20 cellular contexts compared by ENCODE assay signal in the genomic region with DNA sequence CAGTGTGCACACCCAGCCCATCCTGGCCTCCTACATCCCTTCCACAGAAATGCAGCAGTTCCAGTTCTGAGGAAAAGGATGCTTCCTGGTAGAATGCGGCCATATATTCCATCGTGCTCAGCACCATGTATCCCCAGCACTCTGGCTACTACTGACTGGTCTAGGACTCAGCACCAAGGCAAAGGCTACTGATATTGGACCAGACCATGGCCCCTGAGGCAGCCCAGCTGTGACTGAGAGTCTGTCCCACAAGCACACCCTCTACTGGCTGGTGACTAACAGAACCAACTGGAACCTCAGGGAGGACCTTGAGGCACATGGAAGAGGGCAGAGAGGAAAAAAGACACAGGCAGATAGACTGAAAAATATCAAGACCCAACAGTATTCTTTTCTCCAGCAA. TPM values are rescaled to one million over a fixed set of nuclear protein-coding genes. Genes with fewer than 3 reads are reported as not detected.
A peak's percentile ranks its signal among the peaks of the same experiment; 100 is the strongest.
DNase-seq lines count a peak whose midpoint lies in the region; TF ChIP-seq lines count a peak whose summit lies in the region.
"Had no signal": no experiment of that assay in that cellular context is flagged by ENCODE, and none has a peak within 500 bp of the region (broad histone marks: within the 10 kb centered on the region; RNA-seq: fewer than 3 reads in every experiment).

No MANE protein-coding gene starts in this region.

- no peaks in the 10 kb centered on the region for H3K9me3 Mint-ChIP-seq in activated naive CD4-positive, alpha-beta T cell treated with anti-CD3 and anti-CD28 coated beads, Interleukin-2, amount 50 U/mL, for 24 hours
- H3K9me3 Mint-ChIP-seq in activated naive CD4-positive, alpha-beta T cell treated with anti-CD3 and anti-CD28 coated beads for 36 hours: no peaks in the 10 kb centered on the region
- no peaks in the 10 kb centered on the region for H3K9me3 Mint-ChIP-seq in neural progenitor cell
- H3K9me3 Mint-ChIP-seq: activated CD8-positive, alpha-beta T cell treated with anti-CD3 and anti-CD28 coated beads for 36 hours; CD8-positive, alpha-beta memory T cell; T-cell had no signal

- H3K4me2 ChIP-seq in OCI-LY7 (ENCODE audit: low read length) (no peak overlapping the region), neural progenitor cell (no peak overlapping the region)

- no peak overlapping the region for H3K4me3 ChIP-seq in OCI-LY7 (ENCODE audit: low read depth, low read length, poor library complexity, severe bottlenecking)
- H3K4me3 ChIP-seq in epithelial cell of esophagus (ENCODE audit: low read length): no peak overlapping the region
- no peak overlapping the region for H3K4me3 ChIP-seq in neural progenitor cell
- H3K4me3 ChIP-seq: breast epithelium had no signal

- no peak overlapping the region for H3K4me3 Mint-ChIP-seq in activated naive CD4-positive, alpha-beta T cell treated with anti-CD3 and anti-CD28 coated beads, Interleukin-2, amount 50 U/mL, for 24 hours
- no peak overlapping the region for H3K4me3 Mint-ChIP-seq in activated naive CD4-positive, alpha-beta T cell treated with anti-CD3 and anti-CD28 coated beads for 36 hours
- H3K4me3 Mint-ChIP-seq in neural progenitor cell: no peak overlapping the region
- H3K4me3 Mint-ChIP-seq: activated CD8-positive, alpha-beta T cell treated with anti-CD3 and anti-CD28 coated beads for 36 hours; T-cell had no signal

- BruUV-seq in OCI-LY7 (replicated peaks; lab: Mats Ljungman, UMichigan): no TSS peak

- H3K36me3 Mint-ChIP-seq in activated naive CD4-positive, alpha-beta T cell treated with anti-CD3 and anti-CD28 coated beads, Interleukin-2, amount 50 U/mL, for 24 hours: peaks cover 29% of the 10 kb centered on the region
- H3K36me3 Mint-ChIP-seq in activated naive CD4-positive, alpha-beta T cell treated with anti-CD3 and anti-CD28 coated beads for 36 hours (ENCODE audit: low read depth): peaks cover 39% of the 10 kb centered on the region
- H3K36me3 Mint-ChIP-seq in neural progenitor cell: peaks cover 26% of the 10 kb centered on the region

- no peaks in the 10 kb centered on the region for H3K27me3 Mint-ChIP-seq in activated naive CD4-positive, alpha-beta T cell treated with anti-CD3 and anti-CD28 coated beads, Interleukin-2, amount 50 U/mL, for 24 hours
- H3K27me3 Mint-ChIP-seq in activated naive CD4-positive, alpha-beta T cell treated with anti-CD3 and anti-CD28 coated beads for 36 hours (ENCODE audit: low read depth): no peaks in the 10 kb centered on the region
- peaks cover 7% of the 10 kb centered on the region for H3K27me3 Mint-ChIP-seq in neural progenitor cell (ENCODE audit: insufficient read depth, low read depth)
- H3K27me3 Mint-ChIP-seq: activated CD8-positive, alpha-beta T cell treated with anti-CD3 and anti-CD28 coated beads for 36 hours; T-cell had no signal

- no peak overlapping the region for H3K9ac ChIP-seq in neural progenitor cell

- H3K4me1 ChIP-seq in OCI-LY7 (ENCODE audit: insufficient read depth, low read length, poor library complexity, severe bottlenecking) (no peaks in the 10 kb centered on the region), neural progenitor cell (no peaks in the 10 kb centered on the region)
- H3K4me1 ChIP-seq: breast epithelium had no signal

- DNase-seq in activated naive CD4-positive, alpha-beta T cell treated with anti-CD3 and anti-CD28 coated beads for 36 hours: no peak
- DNase-seq in OCI-LY7 (ENCODE audit: low spot score) (no peak), epithelial cell of esophagus (ENCODE audit: low read depth) (peak; percentile 46), neural progenitor cell (ENCODE audit: low spot score) (no peak), substantia nigra (lab: John Stamatoyannopoulos, UW) (no peak), NCI-H1105 treated with DMSO at 0.1 percent for 48 hours (lab: John Stamatoyannopoulos, UW) (no peak)
- DNase-seq in stimulated activated naive CD4-positive, alpha-beta T cell treated with Interleukin-2 at 50 U/mL for 16 hours (lab: John Stamatoyannopoulos, UW): no peak
- DNase-seq: activated CD8-positive, alpha-beta T cell treated with anti-CD3 and anti-CD28 coated beads for 36 hours; activated T-cell treated with anti-CD3 and anti-CD28 coated beads, Interleukin-2, amount 50 U/mL, for 1 hour; CD8-positive, alpha-beta memory T cell; dermis blood vessel endothelial cell; DMS53; Kasumi-1; NCI-H1105; NCI-H524; stimulated activated CD4-positive, alpha-beta T cell treated with anti-CD3 and anti-CD28 coated beads, Interleukin-4, amount 100 ng/mL, for 4 hours; T-cell had no signal

- no peaks in the 10 kb centered on the region for H3F3A ChIP-seq in neural progenitor cell (ENCODE audit: low read depth)

- peaks cover 48% of the 10 kb centered on the region for H3K4me1 Mint-ChIP-seq in activated naive CD4-positive, alpha-beta T cell treated with anti-CD3 and anti-CD28 coated beads, Interleukin-2, amount 50 U/mL, for 24 hours
- peaks cover 45% of the 10 kb centered on the region for H3K4me1 Mint-ChIP-seq in activated naive CD4-positive, alpha-beta T cell treated with anti-CD3 and anti-CD28 coated beads for 36 hours (ENCODE audit: low read depth)
- no peaks in the 10 kb centered on the region for H3K4me1 Mint-ChIP-seq in neural progenitor cell

- POLR2A ChIA-PET in OCI-LY7 (lab: Charles Lee): no interaction called here

- H3K9me3 ChIP-seq in OCI-LY7 (ENCODE audit: low read length): no peaks in the 10 kb centered on the region
- no peaks in the 10 kb centered on the region for H3K9me3 ChIP-seq in neural progenitor cell (ENCODE audit: low read depth)
- H3K9me3 ChIP-seq: breast epithelium had no signal

- TF ChIP-seq CTCF in OCI-LY7 (conservative IDR thresholded peaks at IDR 0.05; ENCODE audit: low read length) (0 out of 2 replicates have a peak, but pooled peaks have one; percentile 12), epithelial cell of esophagus (IDR thresholded peaks at IDR 0.05; ENCODE audit: insufficient read depth, low read depth, low read length, missing control alignments) (peak; percentile 16), neural progenitor cell (IDR thresholded peaks at IDR 0.05) (peak; percentile 13)

- no peak overlapping the region for H2AFZ ChIP-seq in OCI-LY7 (ENCODE audit: low read length)
- H2AFZ ChIP-seq in neural progenitor cell (replicated peaks): no peak overlapping the region

- no peaks in the 10 kb centered on the region for H4K20me1 ChIP-seq in OCI-LY7 (ENCODE audit: insufficient read depth, low read length)
- no peaks in the 10 kb centered on the region for H4K20me1 ChIP-seq in neural progenitor cell (ENCODE audit: low read depth)

- H3K9me2 ChIP-seq in OCI-LY7 (ENCODE audit: insufficient read depth, low read length): no peaks in the 10 kb centered on the region; the same call in 1 of the 2 replicates

- no peaks in the 10 kb centered on the region for H3K79me2 ChIP-seq in OCI-LY7 (ENCODE audit: insufficient read depth, low read depth, low read length)
- no peaks in the 10 kb centered on the region for H3K79me2 ChIP-seq in neural progenitor cell (ENCODE audit: low read depth)

- peak overlapping the region; percentile 43 for H3K27ac Mint-ChIP-seq in activated naive CD4-positive, alpha-beta T cell treated with anti-CD3 and anti-CD28 coated beads, Interleukin-2, amount 50 U/mL, for 24 hours
- no peak overlapping the region for H3K27ac Mint-ChIP-seq in activated naive CD4-positive, alpha-beta T cell treated with anti-CD3 and anti-CD28 coated beads for 36 hours
- H3K27ac Mint-ChIP-seq in neural progenitor cell: no peak overlapping the region

- no peaks in the 10 kb centered on the region for H3K27me3 ChIP-seq in neural progenitor cell
- H3K27me3 ChIP-seq: breast epithelium had no signal

- H3K27ac ChIP-seq in OCI-LY7 (ENCODE audit: low read depth, low read length, poor library complexity, severe bottlenecking) (no peak overlapping the region), neural progenitor cell (no peak overlapping the region), substantia nigra (ENCODE audit: low read depth, low read length, poor library complexity, severe bottlenecking) (no peak overlapping the region)
- H3K27ac ChIP-seq: breast epithelium, VCaP had no signal

- peaks cover 6% of the 10 kb centered on the region; the same call in 1 of the 2 replicates for H3K36me3 ChIP-seq in OCI-LY7 (ENCODE audit: insufficient read depth, low read length)
- H3K36me3 ChIP-seq in neural progenitor cell: peaks cover 5% of the 10 kb centered on the region
- H3K36me3 ChIP-seq: breast epithelium had no signal

- intact Hi-C loops in activated naive CD4-positive, alpha-beta T cell treated with anti-CD3 and anti-CD28 coated beads for 36 hours (cut with micrococcal nuclease): no loop called here
- intact Hi-C loops in OCI-LY7 (cut with micrococcal nuclease; ENCODE audit: unreplicated experiment): no loop called here

- CTCF ChIA-PET in activated naive CD4-positive, alpha-beta T cell treated with anti-CD3 and anti-CD28 coated beads for 36 hours (lab: Charles Lee): no interaction called here
- CTCF ChIA-PET in OCI-LY7 (lab: Charles Lee; ENCODE audit: unreplicated experiment): no interaction called here

RNA-seq across cellular contexts. Expression of gene TARS3, which starts 30.0 kb away (rescaled TPM):
- 1 to 10 TPM; 6.9 to 8.0 TPM for total RNA-seq in activated naive CD4-positive, alpha-beta T cell treated with anti-CD3 and anti-CD28 coated beads for 36 hours
- total RNA-seq in OCI-LY7 (2014; rRNA removed; shearing (Covaris generic)): 7.1 and 9.2 TPM in 2 replicates
- 11.0 and 11.4 TPM in 2 replicates for total RNA-seq in OCI-LY7 (2022)
- total RNA-seq in neural progenitor cell (ENCODE audit: low replicate concordance): 19.7 and 21.2 TPM in 2 replicates

RNA-seq across cellular contexts. Expression of gene TM2D3, which starts 42.1 kb away (rescaled TPM):
- 10 to 100 TPM; 52.8 to 53.0 TPM for total RNA-seq in activated naive CD4-positive, alpha-beta T cell treated with anti-CD3 and anti-CD28 coated beads for 36 hours
- total RNA-seq in OCI-LY7 (2014; rRNA removed; shearing (Covaris generic)): 28.2 and 39.0 TPM in 2 replicates
- total RNA-seq in OCI-LY7 (2022): 33.6 and 40.5 TPM in 2 replicates
- total RNA-seq in neural progenitor cell (ENCODE audit: low replicate concordance): 41.6 and 58.4 TPM in 2 replicates
